ENCODE assay signal across 8 cellular contexts in the genomic region with DNA sequence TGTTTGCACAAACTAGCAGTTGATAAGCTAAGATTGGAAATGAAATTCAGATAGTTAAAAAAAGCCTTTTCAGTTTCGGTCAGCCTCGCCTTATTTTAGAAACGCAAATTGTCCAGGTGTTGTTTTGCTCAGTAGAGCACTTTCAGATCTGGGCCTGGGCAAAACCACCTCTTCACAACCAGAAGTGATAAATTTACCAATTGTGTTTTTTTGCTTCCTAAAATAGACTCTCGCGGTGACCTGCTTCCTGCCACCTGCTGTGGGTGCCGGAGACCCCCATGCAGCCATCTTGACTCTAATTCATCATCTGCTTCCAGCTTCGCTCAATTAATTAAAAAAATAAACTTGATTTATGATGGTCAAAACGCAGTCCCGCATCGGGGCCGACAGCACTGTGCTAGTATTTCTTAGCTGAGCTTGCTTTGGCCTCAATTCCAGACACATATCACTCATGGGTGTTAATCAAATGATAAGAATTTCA.
DNase-seq lines count a peak whose midpoint lies in the region; ATAC-seq and TF ChIP-seq lines count a peak whose summit lies in the region.

No MANE protein-coding gene starts in this region.

- peak; percentile 50 for ATAC-seq in HG03108 (IDR thresholded peaks at IDR 0.05; ENCODE audit: unreplicated experiment)

- H3K4me3 Mint-ChIP-seq in chondrocyte (ENCODE audit: unreplicated experiment), result no peak overlapping the region

- DNase-seq in stimulated activated CD4-positive, alpha-beta T cell treated with anti-CD3 and anti-CD28 coated beads, Interleukin-4, amount 100 ng/mL, for 24 hours, result peak; percentile 27
- no peak for DNase-seq in stimulated activated CD4-positive, alpha-beta T cell treated with anti-CD3 and anti-CD28 coated beads, Interleukin-1b, Interleukin-23, amount 100 ng/mL, for 48 hours
- peak; percentile 19 for DNase-seq in activated T-cell treated with anti-CD3 and anti-CD28 coated beads, Interleukin-2, amount 50 U/mL, for 1 hour
- no peak for DNase-seq in SHP77 (lab: John Stamatoyannopoulos, UW)
- no peak for DNase-seq in EL
- DNase-seq in NCI-H226, result no peak
- DNase-seq in chondrocyte (ENCODE audit: low spot score), result no peak

- H3K27ac Mint-ChIP-seq in chondrocyte (ENCODE audit: unreplicated experiment), result no peak overlapping the region

- H3K4me1 Mint-ChIP-seq in chondrocyte (ENCODE audit: low read depth), result no peaks in the 10 kb centered on the region

- peaks cover 21% of the 10 kb centered on the region for H3K9me3 Mint-ChIP-seq in chondrocyte (ENCODE audit: low read depth)

- no peaks in the 10 kb centered on the region for H3K27me3 Mint-ChIP-seq in chondrocyte (ENCODE audit: low read depth)

- no peak for TF ChIP-seq CTCF in chondrocyte (IDR thresholded peaks at IDR 0.05)

- H3K36me3 Mint-ChIP-seq in chondrocyte (ENCODE audit: low read depth), result peaks cover 3% of the 10 kb centered on the region

Comparison
In these comparisons a context has a peak if more than half of its experiments do, and no peak if none do; other contexts are left out.
1. DNase-seq: peak in stimulated activated CD4-positive, alpha-beta T cell treated with anti-CD3 and anti-CD28 coated beads, Interleukin-4, amount 100 ng/mL, for 24 hours (single experiment) and activated T-cell treated with anti-CD3 and anti-CD28 coated beads, Interleukin-2, amount 50 U/mL, for 1 hour (single experiment); none in stimulated activated CD4-positive, alpha-beta T cell treated with anti-CD3 and anti-CD28 coated beads, Interleukin-1b, Interleukin-23, amount 100 ng/mL, for 48 hours (single experiment), SHP77 (0 of 2), EL (single experiment), NCI-H226 (single experiment) and chondrocyte (single experiment).